In the genomic region with DNA sequence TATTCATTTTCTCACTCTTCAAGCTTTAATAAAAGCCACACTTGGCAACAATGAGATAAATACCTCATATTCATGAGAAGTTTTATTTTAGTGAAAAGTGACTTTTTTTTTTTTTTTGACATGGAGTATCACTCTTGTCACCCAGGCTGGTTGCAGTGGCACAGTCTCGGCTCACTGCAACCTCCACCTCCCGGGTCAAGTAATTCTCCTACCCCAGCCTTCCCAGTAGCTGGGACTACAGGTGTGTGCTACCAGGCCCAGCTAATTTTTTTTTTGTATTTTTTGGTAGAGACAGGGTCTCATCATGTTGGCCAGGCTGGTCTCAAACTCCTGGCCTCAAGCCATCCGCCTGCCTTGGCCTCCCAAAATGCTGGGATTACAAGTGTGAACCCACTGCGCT, we compare ENCODE assay signal across 15 cellular contexts. TPM values are rescaled to one million over a fixed set of nuclear protein-coding genes. Genes with fewer than 3 reads are reported as not detected.
DNase-seq lines count a peak whose midpoint lies in the region; TF ChIP-seq lines count a peak whose summit lies in the region.
"Had no signal": no experiment of that assay in that cellular context is flagged by ENCODE, and none has a peak within 500 bp of the region (broad histone marks: within the 10 kb centered on the region; RNA-seq: fewer than 3 reads in every experiment).

No MANE protein-coding gene starts in this region.

- H2AFZ ChIP-seq in OCI-LY7 (ENCODE audit: low read length) = peak overlapping the region; percentile 18; the same call in 1 of the 2 replicates

- H3K27me3 Mint-ChIP-seq in mesothelial cell of epicardium (ENCODE audit: low read depth) = no peaks in the 10 kb centered on the region
- H3K27me3 Mint-ChIP-seq in activated CD4-positive, alpha-beta memory T cell treated with anti-CD3 and anti-CD28 coated beads for 36 hours = peaks cover 8% of the 10 kb centered on the region

- H3K27me3 ChIP-seq in ectodermal cell (ENCODE audit: control insufficient read depth, insufficient read depth, low read length, poor library complexity, severe bottlenecking) = no peaks in the 10 kb centered on the region
- H3K27me3 ChIP-seq: BE2C had no signal

- peak overlapping the region; percentile 13 for H3K27ac Mint-ChIP-seq in mesothelial cell of epicardium
- H3K27ac Mint-ChIP-seq in activated CD4-positive, alpha-beta memory T cell treated with anti-CD3 and anti-CD28 coated beads for 36 hours = no peak overlapping the region
- H3K27ac Mint-ChIP-seq: CD4-positive, alpha-beta memory T cell had no signal

- H3K36me3 ChIP-seq in OCI-LY7 (ENCODE audit: insufficient read depth, low read length) = no peaks in the 10 kb centered on the region
- no peaks in the 10 kb centered on the region for H3K36me3 ChIP-seq in ectodermal cell (ENCODE audit: control insufficient read depth, insufficient read depth, low read length)
- H3K36me3 ChIP-seq: BE2C had no signal

- intact Hi-C loops in OCI-LY7 (cut with micrococcal nuclease; ENCODE audit: unreplicated experiment) = no loop called here
- intact Hi-C loops in activated CD4-positive, alpha-beta memory T cell treated with anti-CD3 and anti-CD28 coated beads for 36 hours (cut with micrococcal nuclease) = no loop called here

- peaks cover 74% of the 10 kb centered on the region for H3K4me1 Mint-ChIP-seq in mesothelial cell of epicardium
- no peaks in the 10 kb centered on the region for H3K4me1 Mint-ChIP-seq in activated CD4-positive, alpha-beta memory T cell treated with anti-CD3 and anti-CD28 coated beads for 36 hours (ENCODE audit: low read depth)
- H3K4me1 Mint-ChIP-seq: CD4-positive, alpha-beta memory T cell had no signal

- no peaks in the 10 kb centered on the region for H3K79me2 ChIP-seq in OCI-LY7 (ENCODE audit: insufficient read depth, low read depth, low read length)

- H3K27ac ChIP-seq in OCI-LY7 (ENCODE audit: low read depth, low read length, poor library complexity, severe bottlenecking) (no peak overlapping the region), ectodermal cell (ENCODE audit: insufficient read depth, low read depth, low read length, poor library complexity, severe bottlenecking) (peak overlapping the region; percentile 88)
- H3K27ac ChIP-seq: A549, C4-2B, HL-60 had no signal

- no peaks in the 10 kb centered on the region for H3K36me3 Mint-ChIP-seq in mesothelial cell of epicardium
- no peaks in the 10 kb centered on the region for H3K36me3 Mint-ChIP-seq in activated CD4-positive, alpha-beta memory T cell treated with anti-CD3 and anti-CD28 coated beads for 36 hours
- H3K36me3 Mint-ChIP-seq: CD4-positive, alpha-beta memory T cell had no signal

- H3K4me2 ChIP-seq in OCI-LY7 (ENCODE audit: low read length) = no peak overlapping the region
- H3K4me2 ChIP-seq: A549 had no signal

- no peaks in the 10 kb centered on the region for H3K9me3 ChIP-seq in OCI-LY7 (ENCODE audit: low read length)
- no peaks in the 10 kb centered on the region for H3K9me3 ChIP-seq in ectodermal cell (ENCODE audit: control insufficient read depth, low read length)
- H3K9me3 ChIP-seq: A549, BE2C had no signal

- no peaks in the 10 kb centered on the region for H3K9me2 ChIP-seq in OCI-LY7 (ENCODE audit: insufficient read depth, low read length)

- DNase-seq in OCI-LY7 (ENCODE audit: low spot score) (no peak), mesothelial cell of epicardium (ENCODE audit: low spot score in 2 of 2, unreplicated experiment in 2 of 2) (no peak), RPMI8226 (no peak), NCI-H2107 treated with DMSO at 0.1 percent for 48 hours (lab: John Stamatoyannopoulos, UW; ENCODE audit: unreplicated experiment) (no peak)
- DNase-seq in activated CD8-positive, alpha-beta memory T cell treated with anti-CD3 and anti-CD28 coated beads, Interleukin-2, amount 50 U/mL, for 4 hours = no peak
- no peak for DNase-seq in activated CD4-positive, alpha-beta memory T cell treated with anti-CD3 and anti-CD28 coated beads for 36 hours
- DNase-seq: BE2C; CD4-positive, alpha-beta memory T cell; EL; GDM1; IMR-90 had no signal

- POLR2A ChIA-PET in OCI-LY7 (lab: Charles Lee) = interaction anchor here (0.6 to 1.9 kb wide), 5 partner anchors 10 to 299 kb away, joined by 3 to 7 read pairs (median 3); no protein-coding TSS in a partner anchor
- POLR2A ChIA-PET in activated CD4-positive, alpha-beta memory T cell treated with anti-CD3 and anti-CD28 coated beads for 36 hours (lab: Charles Lee) = interaction anchor here (0.6 kb wide), 1 partner anchor 26 kb away, joined by 5 read pairs; no protein-coding TSS in a partner anchor

- no peaks in the 10 kb centered on the region for H3K4me1 ChIP-seq in OCI-LY7 (ENCODE audit: insufficient read depth, low read length, poor library complexity, severe bottlenecking)
- peaks cover 25% of the 10 kb centered on the region for H3K4me1 ChIP-seq in ectodermal cell (ENCODE audit: control insufficient read depth, insufficient read depth, low read length)
- H3K4me1 ChIP-seq: A549, BE2C had no signal

- WGBS in ectodermal cell, 2 experiments = 75 to 82% methylated on average over 4 of the region's 4 CpGs

- TF ChIP-seq CTCF in OCI-LY7 (conservative IDR thresholded peaks at IDR 0.05; ENCODE audit: low read length) = no peak
- no peak for TF ChIP-seq CTCF in mesothelial cell of epicardium (IDR thresholded peaks at IDR 0.05; ENCODE audit: unreplicated experiment)

- H4K20me1 ChIP-seq in OCI-LY7 (ENCODE audit: insufficient read depth, low read length) = no peaks in the 10 kb centered on the region

- no peaks in the 10 kb centered on the region for H3K9me3 Mint-ChIP-seq in mesothelial cell of epicardium
- H3K9me3 Mint-ChIP-seq in activated CD4-positive, alpha-beta memory T cell treated with anti-CD3 and anti-CD28 coated beads for 36 hours = no peaks in the 10 kb centered on the region
- H3K9me3 Mint-ChIP-seq: CD4-positive, alpha-beta memory T cell had no signal

- H3K4me3 Mint-ChIP-seq in mesothelial cell of epicardium = no peak overlapping the region
- no peak overlapping the region for H3K4me3 Mint-ChIP-seq in activated CD4-positive, alpha-beta memory T cell treated with anti-CD3 and anti-CD28 coated beads for 36 hours
- H3K4me3 Mint-ChIP-seq: CD4-positive, alpha-beta memory T cell had no signal

- CTCF ChIA-PET in OCI-LY7 (lab: Charles Lee; ENCODE audit: unreplicated experiment) = no interaction called here
- CTCF ChIA-PET in activated CD4-positive, alpha-beta memory T cell treated with anti-CD3 and anti-CD28 coated beads for 36 hours (lab: Charles Lee) = no interaction called here

- H3K4me3 ChIP-seq in OCI-LY7 (ENCODE audit: low read depth, low read length, poor library complexity, severe bottlenecking) (no peak overlapping the region), ectodermal cell (ENCODE audit: insufficient read depth, low read depth, low read length) (no peak overlapping the region)
- H3K4me3 ChIP-seq: A549 had no signal

- BruUV-seq in OCI-LY7 (replicated peaks; lab: Mats Ljungman, UMichigan) = no TSS peak

RNA-seq across cellular contexts. Expression of a gene that starts 47.0 kb away (rescaled TPM):
- total RNA-seq in OCI-LY7 (2014; rRNA removed; shearing (Covaris generic)) = 0.10 TPM in 1 of 2 replicates, not detected in the other
- total RNA-seq in OCI-LY7 (2022) = not detected in 2 replicates
- 51.5 TPM for polyA plus RNA-seq in ectodermal cell (2013, experiment 1 of 4)
- polyA plus RNA-seq in ectodermal cell (2013, experiment 2 of 4) = 43.7 TPM
- 43.2 TPM for polyA plus RNA-seq in ectodermal cell (2013, experiment 3 of 4)
- polyA plus RNA-seq in ectodermal cell (2013, experiment 4 of 4) = 43.0 TPM
- 12.1 to 13.0 TPM (median 12.6 TPM) in 3 replicates for total RNA-seq in mesothelial cell of epicardium
- total RNA-seq in activated CD4-positive, alpha-beta memory T cell treated with anti-CD3 and anti-CD28 coated beads for 36 hours = not detected
- total RNA-seq: CD4-positive, alpha-beta memory T cell had no signal

Comparison
In these comparisons a context has a peak if more than half of its experiments do, and no peak if none do; other contexts are left out.
1. RNA of a gene that starts 47.0 kb away (total RNA-seq): 12.1 to 13.0 TPM in mesothelial cell of epicardium; not detected in activated CD4-positive, alpha-beta memory T cell treated with anti-CD3 and anti-CD28 coated beads for 36 hours and 0.10 TPM in OCI-LY7; every median in the first group is over 10 times any median in the second.